10 cellular contexts compared by ENCODE assay signal in the genomic region with DNA sequence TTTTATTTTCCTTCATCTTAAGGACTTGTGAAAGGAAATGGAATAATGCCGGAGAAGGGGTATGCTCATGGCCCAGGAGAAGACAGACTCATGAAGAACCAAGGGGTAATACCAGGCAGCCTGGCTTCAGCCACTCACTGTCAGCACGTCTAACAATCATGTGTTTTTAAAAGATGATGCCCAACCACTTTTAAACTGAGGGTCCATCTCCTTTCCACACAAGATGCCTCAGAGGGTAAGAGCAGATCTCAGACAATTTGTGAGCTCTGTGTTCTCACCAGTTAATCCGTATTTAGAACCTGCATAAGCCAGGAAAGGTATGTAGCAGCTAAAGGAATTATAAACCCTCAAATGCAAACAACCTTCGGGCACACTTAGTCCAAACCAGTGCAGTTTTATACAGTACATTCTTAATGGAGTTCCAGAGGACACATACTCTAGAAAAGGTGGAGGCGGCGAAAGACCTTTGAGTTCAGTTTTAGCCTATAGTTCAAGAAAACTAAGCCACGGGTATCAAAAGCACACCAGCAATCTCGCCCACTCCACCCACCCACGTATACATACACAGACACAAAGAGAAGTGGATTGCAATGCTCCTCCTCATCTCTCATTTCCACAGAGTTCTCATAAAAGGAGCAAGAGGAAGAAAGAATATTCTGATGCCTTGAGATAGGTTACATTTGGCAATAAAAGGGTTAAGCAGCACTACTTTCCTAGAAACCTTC. TPM values are rescaled to one million over a fixed set of nuclear protein-coding genes. Genes with fewer than 3 reads are reported as not detected.
A peak's percentile ranks its signal among the peaks of the same experiment; 100 is the strongest.
DNase-seq lines count a peak whose midpoint lies in the region; ATAC-seq, FAIRE-seq and TF ChIP-seq lines count a peak whose summit lies in the region.
"Had no signal": no experiment of that assay in that cellular context is flagged by ENCODE, and none has a peak within 500 bp of the region (broad histone marks: within the 10 kb centered on the region; RNA-seq: fewer than 3 reads in every experiment).

No MANE protein-coding gene starts in this region.

- peak; percentile 12 for DNase-seq in NCI-H82 (lab: John Stamatoyannopoulos, UW)
- DNase-seq in NCI-H82 treated with DMSO at 0.1 percent for 48 hours (lab: John Stamatoyannopoulos, UW; ENCODE audit: unreplicated experiment): no peak
- peak; percentile 47 for DNase-seq in OCI-M1 (lab: John Stamatoyannopoulos, UW)
- no peak for DNase-seq in gastrocnemius medialis
- DNase-seq in D721Med (ENCODE audit: insufficient read length, low spot score): no peak
- DNase-seq in SW480 (ENCODE audit: low spot score): no peak
- no peak for DNase-seq in central memory CD4-positive, alpha-beta T cell
- DNase-seq: 8988T, MG63 had no signal

- H3K36me3 ChIP-seq in duodenal mucosa (ENCODE audit: control insufficient read depth in 1 of 2, insufficient read depth in 2 of 2, low read length in 2 of 2) (peaks cover 5 to 17% of the 10 kb centered on the region in 2 donors), gastrocnemius medialis (peaks cover 0 to 8% of the 10 kb centered on the region in 2 donors)

- ATAC-seq in gastrocnemius medialis: no peak

- no peak overlapping the region for H3K9ac ChIP-seq in duodenal mucosa (ENCODE audit: low read depth in 1 of 2, low read length in 2 of 2)

- H3K4me1 ChIP-seq in duodenal mucosa (ENCODE audit: control insufficient read depth in 1 of 2, insufficient read depth in 2 of 2, low read length in 2 of 2): peaks cover 32 to 34% of the 10 kb centered on the region in 2 donors
- H3K4me1 ChIP-seq in gastrocnemius medialis: peaks cover 59 to 63% of the 10 kb centered on the region in 2 donors

- TF ChIP-seq CTCF in gastrocnemius medialis (IDR thresholded peaks at IDR 0.05 in 4 of 5, conservative IDR thresholded peaks at IDR 0.05 in 1 of 5) (no peak), D721Med (IDR thresholded peaks at IDR 0.05; ENCODE audit: insufficient read depth, missing control alignments) (no peak)

- H3K9me3 ChIP-seq in duodenal mucosa (ENCODE audit: control insufficient read depth in 1 of 2, low read length in 2 of 2) (no peaks in the 10 kb centered on the region), gastrocnemius medialis (no peaks in the 10 kb centered on the region)
- H3K9me3 ChIP-seq: MG63 had no signal

- H3K27me3 ChIP-seq in duodenal mucosa (ENCODE audit: control insufficient read depth in 1 of 2, insufficient read depth in 2 of 2, low read length in 2 of 2) (no peaks in the 10 kb centered on the region), gastrocnemius medialis (no peaks in the 10 kb centered on the region)
- H3K27me3 ChIP-seq: MG63 had no signal

- H3K4me3 ChIP-seq in duodenal mucosa (ENCODE audit: low read depth in 1 of 2, low read length in 2 of 2): peak overlapping the region; percentile 48 to 78
- H3K4me3 ChIP-seq in gastrocnemius medialis: peak overlapping the region; percentile 64 to 100 (median 89)
- H3K4me3 ChIP-seq: MG63 had no signal

- TF ChIP-seq POLR2A in gastrocnemius medialis (IDR thresholded peaks at IDR 0.05): no peak

- intact Hi-C loops in gastrocnemius medialis (cut with DNase I; ENCODE audit: low total_unique reads): loop anchor here (1.0 to 5.0 kb wide), 5 partner anchors 9 to 1426 kb away; a partner anchor contains a TSS

- no peak for FAIRE-seq in D721Med (lab: Jason Lieb, UNC)

- in situ Hi-C loops in gastrocnemius medialis (cut with MboI; ENCODE audit: low sequenced_read_pairs in 4 of 4): no loop called here

- H3K27ac ChIP-seq in duodenal mucosa (ENCODE audit: low read depth, low read length) (no peak overlapping the region), gastrocnemius medialis (peak overlapping the region; percentile 89 to 100 (median 99))

RNA-seq across cellular contexts. Expression of a gene that starts 2.6 kb away (rescaled TPM):
- 100 to 1,000 TPM in 3 of 4 donors, 10 to 100 TPM in 1; 98.3 to 324 (median 214) TPM for total RNA-seq in gastrocnemius medialis

RNA-seq across cellular contexts. Expression of a gene that starts 20.5 kb away (rescaled TPM):
- 10 to 100 TPM; 29.8 to 40.7 (median 35.7) TPM for total RNA-seq in gastrocnemius medialis

RNA-seq across cellular contexts. Expression of a gene that starts 20.6 kb away (rescaled TPM):
- total RNA-seq in gastrocnemius medialis: 1 to 10 TPM in 1 of 4 donors, under 1 TPM in 1, not detected in 2; 0.16 to 1.1 TPM

RNA-seq across cellular contexts. Expression of a gene that starts 35.1 kb away (rescaled TPM):
- total RNA-seq in gastrocnemius medialis: 1 to 10 TPM in 1 of 4 donors, under 1 TPM in 3; 0.32 to 2.6 (median 0.65) TPM

Comparison
In these comparisons a context has a peak if more than half of its experiments do, and no peak if none do; other contexts are left out.
1. DNase-seq: peak in NCI-H82 (single experiment) and OCI-M1 (single experiment); none in NCI-H82 treated with DMSO at 0.1 percent for 48 hours (single experiment), gastrocnemius medialis (0 of 2), D721Med (single experiment), SW480 (single experiment) and central memory CD4-positive, alpha-beta T cell (single experiment).